In the genomic region with DNA sequence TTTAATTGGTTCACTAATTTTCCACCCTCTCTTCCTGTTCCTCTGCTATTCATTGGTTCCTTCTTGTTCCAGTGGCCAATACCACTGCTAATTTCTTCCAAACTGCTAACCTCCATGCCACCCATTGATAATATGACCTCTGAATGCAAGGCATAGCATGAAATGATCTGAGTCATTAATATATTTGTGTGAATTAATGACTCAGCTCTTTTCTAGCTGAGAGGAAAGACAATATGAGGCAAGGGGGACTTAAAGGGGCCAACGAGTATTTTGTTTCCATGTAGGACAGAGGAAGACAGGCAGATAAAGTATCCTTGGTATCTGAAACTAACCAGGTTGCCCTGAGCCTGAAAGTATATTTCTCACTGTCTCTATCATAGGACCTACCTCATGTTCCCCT, we compare ENCODE assay signal across 23 cellular contexts.
"Had no signal": no experiment of that assay in that cellular context is flagged by ENCODE, and none has a peak within 500 bp of the region (broad histone marks: within the 10 kb centered on the region; RNA-seq: fewer than 3 reads in every experiment).

No MANE protein-coding gene starts in this region.

- H3K4me3 Mint-ChIP-seq: mesothelial cell of epicardium, naive B cell had no signal

- H3K4me1 Mint-ChIP-seq: mesothelial cell of epicardium, naive B cell had no signal

- H3K27me3 Mint-ChIP-seq: naive B cell had no signal

- H3K27ac ChIP-seq: coronary artery, dorsolateral prefrontal cortex, esophagus muscularis mucosa, foreskin keratinocyte, gastroesophageal sphincter, heart left ventricle, left lung, lower lobe of right lung had no signal

- DNase-seq: dermis blood vessel endothelial cell; dorsolateral prefrontal cortex; effector CD4-positive, alpha-beta T cell; effector memory CD4-positive, alpha-beta T cell; foreskin keratinocyte; heart left ventricle; hippocampal formation; left cardiac atrium; left lung; left ventricle myocardium superior; lower lobe of right lung; mesenchymal stem cell; mucosa of descending colon; naive B cell had no signal

- H3K36me3 Mint-ChIP-seq: mesothelial cell of epicardium, naive B cell had no signal

- FAIRE-seq: colon, endothelial cell of umbilical vein, frontal cortex, islet of Langerhans, keratinocyte had no signal

- H3K36me3 ChIP-seq: esophagus muscularis mucosa, gastroesophageal sphincter, heart left ventricle, left lung, lower lobe of right lung had no signal

- H3K4me3 ChIP-seq: coronary artery, dorsolateral prefrontal cortex, esophagus muscularis mucosa, gastroesophageal sphincter, heart left ventricle, left lung, lower lobe of right lung, mucosa of descending colon had no signal

- H3K9me3 Mint-ChIP-seq: mesothelial cell of epicardium had no signal

- H3K27me3 ChIP-seq: dorsolateral prefrontal cortex, esophagus muscularis mucosa, foreskin keratinocyte, gastroesophageal sphincter, heart left ventricle, left lung had no signal

- H3K4me1 ChIP-seq: esophagus muscularis mucosa, foreskin keratinocyte, gastroesophageal sphincter, heart left ventricle, left lung, lower lobe of right lung had no signal

- ATAC-seq: foreskin keratinocyte, gastroesophageal sphincter, heart left ventricle, left cardiac atrium, left lung, left ventricle myocardium superior, lower lobe of right lung, mucosa of descending colon had no signal

- H3K27ac Mint-ChIP-seq: mesothelial cell of epicardium, naive B cell had no signal

- H3K9me3 ChIP-seq: esophagus muscularis mucosa, gastroesophageal sphincter, left lung, lower lobe of right lung, mucosa of descending colon had no signal
